Comparison of ENCODE assay signal across 1 cellular context in genomic region chr2:200383380-200384110, GRCh38.
TF ChIP-seq lines count a peak whose summit lies in the region.

No MANE protein-coding gene starts in this region.

TF ChIP-seq in H1, 55 proteins besides CTCF, POLR2A, EP300 and RAD21 (continued from another document):
- TF ChIP-seq KDM1A (IDR thresholded peaks at IDR 0.05; ENCODE audit: borderline replicate concordance, low read length) (no peak), BACH1 (IDR thresholded peaks at IDR 0.05; ENCODE audit: low read length) (no peak), TBP (IDR thresholded peaks at IDR 0.05; ENCODE audit: low read depth, low read length) (no peak), TCF12 (IDR thresholded peaks at IDR 0.05; ENCODE audit: low read depth, low read length) (no peak), SIRT6 (IDR thresholded peaks at IDR 0.05; ENCODE audit: low read length) (no peak)
